Comparison of ENCODE assay signal across 9 cellular contexts in genomic region chr12:105234197-105234596, GRCh38. TPM values are rescaled to one million over a fixed set of nuclear protein-coding genes. Genes with fewer than 3 reads are reported as not detected.
A peak's percentile ranks its signal among the peaks of the same experiment; 100 is the strongest.
DNase-seq lines count a peak whose midpoint lies in the region; ATAC-seq, FAIRE-seq and TF ChIP-seq lines count a peak whose summit lies in the region.
"Had no signal": no experiment of that assay in that cellular context is flagged by ENCODE, and none has a peak within 500 bp of the region (broad histone marks: within the 10 kb centered on the region; RNA-seq: fewer than 3 reads in every experiment).

No MANE protein-coding gene starts in this region.

- H3K4me1 ChIP-seq in CD8-positive, alpha-beta T cell (ENCODE audit: insufficient read depth, low read length), result peaks cover 30% of the 10 kb centered on the region
- H3K4me1 ChIP-seq in RWPE2 (ENCODE audit: insufficient read depth, poor library complexity, severe bottlenecking), result peaks cover 12% of the 10 kb centered on the region
- H3K4me1 ChIP-seq in ovary (ENCODE audit: insufficient read depth), result peaks cover 14% of the 10 kb centered on the region

- TF ChIP-seq POLR2A in erythroblast (IDR thresholded peaks at IDR 0.05; ENCODE audit: low read length) (peak; percentile 8), ovary (IDR thresholded peaks at IDR 0.05) (no peak)

- no peaks in the 10 kb centered on the region for H3K27me3 Mint-ChIP-seq in CD8-positive, alpha-beta T cell (ENCODE audit: low read depth)

- no peak overlapping the region for H3K4me3 ChIP-seq in CD8-positive, alpha-beta T cell (ENCODE audit: low read depth, low read length)
- H3K4me3 ChIP-seq in RWPE2 (ENCODE audit: severe bottlenecking), result no peak overlapping the region
- H3K4me3 ChIP-seq in ovary, result peak overlapping the region; percentile 78

- no peak for DNase-seq in CD8-positive, alpha-beta T cell
- DNase-seq in RWPE2 (ENCODE audit: low spot score) (no peak), erythroblast (lab: John Stamatoyannopoulos, UW) (peak; percentile 30 to 40), ovary (no peak), HTR-8/SVneo (ENCODE audit: insufficient read length, low spot score) (no peak), iPS-NIHi7 (ENCODE audit: extremely low spot score) (no peak)
- DNase-seq: amniotic stem cell had no signal

- POLR2A ChIA-PET in CD8-positive, alpha-beta T cell (lab: Charles Lee), result no interaction called here

- intact Hi-C loops in CD8-positive, alpha-beta T cell (cut with DNase I, micrococcal nuclease), result loop anchor here (1.0 to 10.0 kb wide), 5 partner anchors 124 to 1389 kb away; partner anchors contain the start of genes EID3 (in 1 of the 2), NFYB (in 1 of the 2) and NT5DC3 (in 1 of the 2)
- intact Hi-C loops in ovary (cut with DNase I), result no loop called here

- 84 to 100% (median 92%) methylated on average over 1 of the region's 1 CpG for WGBS in ovary, 3 donors

- no peak for ATAC-seq in CD8-positive, alpha-beta T cell
- no peak for ATAC-seq in RWPE2 (ENCODE audit: low read depth)
- ATAC-seq in HG02970 (IDR thresholded peaks at IDR 0.05; ENCODE audit: low FRiP score, unreplicated experiment), result no peak
- ATAC-seq in GM21619 (IDR thresholded peaks at IDR 0.05; ENCODE audit: unreplicated experiment), result no peak

- H3K27ac ChIP-seq in CD8-positive, alpha-beta T cell (ENCODE audit: low read depth, low read length), result no peak overlapping the region
- H3K27ac ChIP-seq in RWPE2 (ENCODE audit: poor library complexity, severe bottlenecking) (peak overlapping the region; percentile 71), ovary (no peak overlapping the region)

- TF ChIP-seq CTCF in CD8-positive, alpha-beta T cell (IDR thresholded peaks at IDR 0.05), result no peak
- no peak for TF ChIP-seq CTCF in RWPE2 (IDR thresholded peaks at IDR 0.05; ENCODE audit: poor library complexity, severe bottlenecking)
- TF ChIP-seq CTCF in ovary (IDR thresholded peaks at IDR 0.05), result no peak

- no peak for FAIRE-seq in HTR-8/SVneo (lab: Jason Lieb, UNC)

- H3K27ac Mint-ChIP-seq in CD8-positive, alpha-beta T cell, result peak overlapping the region; percentile 97

- no peaks in the 10 kb centered on the region for H3K36me3 ChIP-seq in CD8-positive, alpha-beta T cell (ENCODE audit: insufficient read depth, low read length)
- H3K36me3 ChIP-seq in RWPE2 (ENCODE audit: low read depth) (peaks cover 7% of the 10 kb centered on the region; the same call in 1 of the 2 replicates), ovary (no peaks in the 10 kb centered on the region)

- no peaks in the 10 kb centered on the region for H3K9me3 Mint-ChIP-seq in CD8-positive, alpha-beta T cell

- H3K4me1 Mint-ChIP-seq in CD8-positive, alpha-beta T cell (ENCODE audit: low read depth), result peaks cover 57% of the 10 kb centered on the region

- no peak for TF ChIP-seq EP300 in ovary (IDR thresholded peaks at IDR 0.05)

- peak overlapping the region; percentile 93 for H3K4me3 Mint-ChIP-seq in CD8-positive, alpha-beta T cell

- H3K9me3 ChIP-seq in CD8-positive, alpha-beta T cell (ENCODE audit: low read length), result no peaks in the 10 kb centered on the region
- H3K9me3 ChIP-seq in RWPE2 (ENCODE audit: severe bottlenecking), result no peaks in the 10 kb centered on the region
- H3K9me3 ChIP-seq in ovary, result no peaks in the 10 kb centered on the region

- peaks cover 35% of the 10 kb centered on the region for H3K36me3 Mint-ChIP-seq in CD8-positive, alpha-beta T cell

- CTCF ChIA-PET in CD8-positive, alpha-beta T cell (lab: Charles Lee), result interaction anchor here (4.1 kb wide), 1 partner anchor 97 kb away, joined by 13 read pairs; the partner anchor contains the start of gene C12orf75

- no peaks in the 10 kb centered on the region for H3K27me3 ChIP-seq in CD8-positive, alpha-beta T cell (ENCODE audit: insufficient read depth, low read length)
- H3K27me3 ChIP-seq in RWPE2 (ENCODE audit: insufficient read depth, poor library complexity, severe bottlenecking) (no peaks in the 10 kb centered on the region), ovary (no peaks in the 10 kb centered on the region)

RNA-seq across cellular contexts. Expression of gene APPL2, which starts 1.8 kb away (rescaled TPM):
- 10 to 100 TPM; 53.1 to 60.6 TPM for total RNA-seq in CD8-positive, alpha-beta T cell
- total RNA-seq in ovary, result 10 to 100 TPM; 28.6 to 45.2 (median 36.2) TPM
- polyA plus RNA-seq in ovary, result 10 to 100 TPM; 27.4 to 66.2 TPM

Comparison
In these comparisons a context has a peak if more than half of its experiments do, and no peak if none do; other contexts are left out.
1. DNase-seq: peak in erythroblast (2 of 2); none in CD8-positive, alpha-beta T cell (0 of 7), RWPE2 (single experiment), ovary (0 of 5), HTR-8/SVneo (single experiment) and iPS-NIHi7 (single experiment).
2. intact Hi-C loops: an anchor here in CD8-positive, alpha-beta T cell (1.0 to 10.0 kb wide); none called in ovary.